Comparison of ENCODE assay signal across 26 cellular contexts in the genomic region with DNA sequence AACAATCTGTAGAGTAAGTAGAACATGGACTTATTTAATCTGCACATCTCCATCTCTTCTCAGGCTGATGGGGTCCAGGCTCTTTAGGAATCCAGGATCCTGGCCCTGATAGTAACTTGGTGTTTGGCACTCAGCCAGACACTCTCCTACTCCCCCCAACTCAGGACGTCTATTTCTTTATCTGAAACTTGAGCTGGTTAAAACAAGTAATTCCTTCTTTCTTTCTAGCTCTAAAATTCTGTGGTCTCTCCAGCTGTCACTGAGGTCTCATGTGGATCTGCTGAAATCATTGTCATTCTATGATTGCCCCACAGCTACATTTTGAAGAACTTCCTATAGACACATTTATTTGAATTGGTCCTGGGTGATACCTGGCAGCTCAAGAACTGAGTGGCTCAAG. TPM values are rescaled to one million over a fixed set of nuclear protein-coding genes. Genes with fewer than 3 reads are reported as not detected.
"Had no signal": no experiment of that assay in that cellular context is flagged by ENCODE, and none has a peak within 500 bp of the region (broad histone marks: within the 10 kb centered on the region; RNA-seq: fewer than 3 reads in every experiment).

No MANE protein-coding gene starts in this region.

- H3K36me3 Mint-ChIP-seq: activated naive CD4-positive, alpha-beta T cell treated with anti-CD3 and anti-CD28 coated beads, Interleukin-2, amount 50 U/mL, for 24 hours; activated naive CD8-positive, alpha-beta T cell treated with anti-CD3 and anti-CD28 coated beads, Interleukin-2, amount 10 ng/mL, durations not matched to agents 7 days and 5 days had no signal

- DNase-seq: activated CD4-positive, alpha-beta T cell treated with anti-CD3 and anti-CD28 coated beads, Interleukin-2, amount 10 ng/mL, durations not matched to agents 24 days and 14 days; activated CD4-positive, alpha-beta T cell treated with anti-CD3 and anti-CD28 coated beads, Interleukin-2, amount 50 U/mL, for 4 hours; activated CD8-positive, alpha-beta T cell treated with anti-CD3 and anti-CD28 coated beads for 36 hours; activated gamma-delta T cell; activated naive CD4-positive, alpha-beta T cell treated with Interleukin-2 at 50 U/mL for 16 hours; activated naive CD8-positive, alpha-beta T cell treated with anti-CD3 and anti-CD28 coated beads, Interleukin-2, amount 10 ng/mL, durations not matched to agents 7 days and 5 days; activated T-cell treated with anti-CD3 and anti-CD28 coated beads, Interleukin-2, amount 50 U/mL, for 24 hours; amygdala; NCI-H1092 treated with DMSO at 0.1 percent for 48 hours; NCI-H1417 treated with DMSO at 0.1 percent for 48 hours; NCI-H2081; NCI-H2227 treated with DMSO at 0.1 percent for 48 hours; NCI-H446; NCI-H526 treated with DMSO at 0.1 percent for 48 hours; NCI-H774; OCI-M1; Right ventricle myocardium superior; SK-N-SH had no signal

- H3K27ac ChIP-seq: ascending aorta, KMS-11, SJSA1 had no signal

- H3K4me2 ChIP-seq: KMS-11, SK-N-SH had no signal

- H3K36me3 ChIP-seq: ascending aorta, SJSA1 had no signal

- H3K27me3 ChIP-seq: ascending aorta, SJSA1 had no signal

- ATAC-seq: activated CD8-positive, alpha-beta T cell treated with anti-CD3 and anti-CD28 coated beads for 36 hours had no signal

- H3K4me3 ChIP-seq: ascending aorta, SJSA1 had no signal

- H3K4me1 Mint-ChIP-seq: activated naive CD8-positive, alpha-beta T cell treated with anti-CD3 and anti-CD28 coated beads, Interleukin-2, amount 10 ng/mL, durations not matched to agents 7 days and 5 days had no signal

- H3K27me3 Mint-ChIP-seq: activated naive CD4-positive, alpha-beta T cell treated with anti-CD3 and anti-CD28 coated beads, Interleukin-2, amount 50 U/mL, for 24 hours had no signal

- H3K4me1 ChIP-seq: ascending aorta had no signal

- H3K9me3 Mint-ChIP-seq: activated CD4-positive, alpha-beta T cell treated with anti-CD3 and anti-CD28 coated beads, Interleukin-2, amount 10 ng/mL, durations not matched to agents 24 days and 14 days; activated CD8-positive, alpha-beta T cell treated with anti-CD3 and anti-CD28 coated beads for 36 hours; activated naive CD8-positive, alpha-beta T cell treated with anti-CD3 and anti-CD28 coated beads, Interleukin-2, amount 10 ng/mL, durations not matched to agents 7 days and 5 days; activated T-cell treated with anti-CD3 and anti-CD28 coated beads, Interleukin-2, amount 50 U/mL, for 24 hours; T-helper 1 cell treated with Interleukin-12 subunit alpha and Interleukin-12 subunit beta and Interleukin-4 antibody, amounts not matched to agents 30 μg/mL and 1 μg/mL, for 36 hours; T-helper 2 cell treated with Interferon-gamma antibody and Interleukin-4, amounts not matched to agents 5 μg/mL and 100 μg/mL, for 36 hours had no signal

- H3K9ac ChIP-seq: KMS-11, SK-N-SH had no signal

- H3K4me3 Mint-ChIP-seq: activated CD4-positive, alpha-beta T cell treated with anti-CD3 and anti-CD28 coated beads, Interleukin-2, amount 10 ng/mL, durations not matched to agents 24 days and 14 days; activated CD8-positive, alpha-beta T cell treated with anti-CD3 and anti-CD28 coated beads for 36 hours; activated naive CD4-positive, alpha-beta T cell treated with anti-CD3 and anti-CD28 coated beads, Interleukin-2, amount 50 U/mL, for 24 hours; activated naive CD8-positive, alpha-beta T cell treated with anti-CD3 and anti-CD28 coated beads, Interleukin-2, amount 10 ng/mL, durations not matched to agents 7 days and 5 days; activated T-cell treated with anti-CD3 and anti-CD28 coated beads, Interleukin-2, amount 50 U/mL, for 24 hours; T-helper 1 cell treated with Interleukin-12 subunit alpha and Interleukin-12 subunit beta and Interleukin-4 antibody, amounts not matched to agents 30 μg/mL and 1 μg/mL, for 36 hours; T-helper 2 cell treated with Interferon-gamma antibody and Interleukin-4, amounts not matched to agents 5 μg/mL and 100 μg/mL, for 36 hours had no signal

- H3K27ac Mint-ChIP-seq: activated CD4-positive, alpha-beta T cell treated with anti-CD3 and anti-CD28 coated beads, Interleukin-2, amount 10 ng/mL, durations not matched to agents 24 days and 14 days; activated CD8-positive, alpha-beta T cell treated with anti-CD3 and anti-CD28 coated beads for 36 hours; activated naive CD4-positive, alpha-beta T cell treated with anti-CD3 and anti-CD28 coated beads, Interleukin-2, amount 50 U/mL, for 24 hours; activated naive CD8-positive, alpha-beta T cell treated with anti-CD3 and anti-CD28 coated beads, Interleukin-2, amount 10 ng/mL, durations not matched to agents 7 days and 5 days; activated T-cell treated with anti-CD3 and anti-CD28 coated beads, Interleukin-2, amount 50 U/mL, for 24 hours; activated T-helper 2 cell treated with anti-CD3 and anti-CD28 coated beads, Interferon-gamma antibody, Interleukin-2, Interleukin-4, amounts not matched to agents 10 μg/mL and 5 μg/mL and 100 μg/mL, durations not matched to agents 14 hours and 24 hours and 36 hours; T-helper 1 cell treated with Interleukin-12 subunit alpha and Interleukin-12 subunit beta and Interleukin-4 antibody, amounts not matched to agents 30 μg/mL and 1 μg/mL, for 36 hours; T-helper 2 cell treated with Interferon-gamma antibody and Interleukin-4, amounts not matched to agents 5 μg/mL and 100 μg/mL, for 36 hours had no signal

- H3K9me3 ChIP-seq: ascending aorta, SJSA1, SK-N-SH had no signal

RNA-seq across cellular contexts. Expression of a gene that starts 59.0 kb away (rescaled TPM):
- total RNA-seq: ascending aorta, M059J, SJSA1 had no signal
- polyA plus RNA-seq: SK-N-SH had no signal
